ENCODE assay signal across 16 cellular contexts in genomic region chr12:119715268-119715620, GRCh38. TPM values are rescaled to one million over a fixed set of nuclear protein-coding genes. Genes with fewer than 3 reads are reported as not detected.
DNase-seq lines count a peak whose midpoint lies in the region; FAIRE-seq lines count a peak whose summit lies in the region.
"Had no signal": no experiment of that assay in that cellular context is flagged by ENCODE, and none has a peak within 500 bp of the region (broad histone marks: within the 10 kb centered on the region; RNA-seq: fewer than 3 reads in every experiment).

No MANE protein-coding gene starts in this region.

- no peak overlapping the region for H3K4me3 ChIP-seq in small intestine (ENCODE audit: low read depth in 1 of 2, low read length in 2 of 2)
- H3K4me3 ChIP-seq: left lung, smooth muscle cell had no signal

- 84 to 97% (median 86%) methylated on average over 3 of the region's 3 CpGs for WGBS in small intestine, 3 donors

- FAIRE-seq in small intestine (lab: Jason Lieb, UNC) = no peak
- FAIRE-seq: frontal cortex, G401.6 had no signal

- DNase-seq in M059J (ENCODE audit: low read depth) = peak; percentile 29
- peak; percentile 29 for DNase-seq in astrocyte of the hippocampus (ENCODE audit: low read depth, low spot score)
- peak; percentile 45 for DNase-seq in glomerular visceral epithelial cell (ENCODE audit: extremely low spot score)
- DNase-seq in small intestine = peak; percentile 27
- DNase-seq in UCSD-AML1 (lab: John Stamatoyannopoulos, UW; ENCODE audit: unreplicated experiment) = no peak
- DNase-seq in stimulated activated CD4-positive, alpha-beta T cell treated with anti-CD3 and anti-CD28 coated beads, Interleukin-1b, Interleukin-23, amount 100 ng/mL, for 48 hours = no peak
- DNase-seq in NCI-H345 treated with DMSO at 0.1 percent for 48 hours (lab: John Stamatoyannopoulos, UW; ENCODE audit: unreplicated experiment) = no peak
- no peak for DNase-seq in SHP77 treated with DMSO at 0.1 percent for 48 hours (lab: John Stamatoyannopoulos, UW)
- DNase-seq: endodermal cell, HFFc6, left lung, NCI-H1105, NCI-H526 treated with DMSO at 0.1 percent for 48 hours had no signal

- no peak overlapping the region for H3K27ac ChIP-seq in small intestine (ENCODE audit: low read depth in 1 of 2, low read length in 1 of 2)

- H3K36me3 ChIP-seq in small intestine (ENCODE audit: control insufficient read depth in 2 of 2, insufficient read depth in 2 of 2, low read length in 2 of 2) = no peaks in the 10 kb centered on the region

- H3K4me1 ChIP-seq in small intestine (ENCODE audit: control insufficient read depth in 2 of 2, insufficient read depth in 1 of 2, low read depth in 1 of 2, low read length in 1 of 2) = peaks cover 2% of the 10 kb centered on the region in 2 donors

- H3K9me3 ChIP-seq in small intestine (ENCODE audit: control insufficient read depth, low read depth) = no peaks in the 10 kb centered on the region
- H3K9me3 ChIP-seq: left lung had no signal

- no peaks in the 10 kb centered on the region for H3K27me3 ChIP-seq in small intestine (ENCODE audit: control insufficient read depth in 2 of 2, insufficient read depth in 2 of 2, low read length in 2 of 2)
- H3K27me3 ChIP-seq: left lung had no signal

RNA-seq across cellular contexts. Expression of gene PRKAB1, which starts 47.3 kb away (rescaled TPM):
- total RNA-seq in M059J (2014; rRNA removed; shearing (Covaris generic)) = 16.2 and 20.1 TPM in 2 replicates
- polyA plus RNA-seq in small intestine = 10 to 100 TPM; 32.3 to 70.2 (median 66.7) TPM

Comparison
In these comparisons a context has a peak if more than half of its experiments do, and no peak if none do; other contexts are left out.
1. DNase-seq: peak in M059J (single experiment), astrocyte of the hippocampus (single experiment), glomerular visceral epithelial cell (single experiment) and small intestine (single experiment); none in UCSD-AML1 (single experiment), stimulated activated CD4-positive, alpha-beta T cell treated with anti-CD3 and anti-CD28 coated beads, Interleukin-1b, Interleukin-23, amount 100 ng/mL, for 48 hours (single experiment), NCI-H345 treated with DMSO at 0.1 percent for 48 hours (single experiment) and SHP77 treated with DMSO at 0.1 percent for 48 hours (single experiment).